In the genomic region with DNA sequence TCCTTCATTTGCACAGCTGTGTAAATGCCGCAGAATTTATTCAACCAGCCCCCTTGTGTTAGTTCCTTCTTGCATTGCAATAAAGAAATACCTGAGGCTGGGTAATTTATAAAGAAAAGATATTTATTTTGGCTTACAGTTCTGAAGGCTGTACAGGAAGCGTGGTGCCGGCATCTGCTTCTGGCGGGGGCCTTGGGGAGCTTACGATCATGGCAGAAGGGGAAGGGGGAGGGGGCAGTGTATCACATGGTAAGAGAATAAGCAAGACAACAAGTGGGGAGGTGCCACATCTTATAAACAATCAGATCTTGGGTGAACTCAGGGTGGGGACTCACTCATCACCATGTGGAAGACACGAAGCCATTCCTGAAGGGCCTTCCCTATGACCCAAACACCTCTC, we compare ENCODE assay signal across 22 cellular contexts.
"Had no signal": no experiment of that assay in that cellular context is flagged by ENCODE, and none has a peak within 500 bp of the region (broad histone marks: within the 10 kb centered on the region; RNA-seq: fewer than 3 reads in every experiment).

No MANE protein-coding gene starts in this region.

- H3K27ac ChIP-seq: coronary artery, esophagus muscularis mucosa, foreskin keratinocyte, gastroesophageal sphincter, hepatocyte, lower lobe of right lung had no signal

- H3K4me3 Mint-ChIP-seq: effector memory CD8-positive, alpha-beta T cell; immature natural killer cell; mesothelial cell of epicardium; naive B cell; naive thymus-derived CD8-positive, alpha-beta T cell had no signal

- H3K4me1 ChIP-seq: foreskin keratinocyte had no signal

- H3K36me3 Mint-ChIP-seq: immature natural killer cell; mesothelial cell of epicardium; naive B cell; naive thymus-derived CD8-positive, alpha-beta T cell had no signal

- ATAC-seq: effector memory CD8-positive, alpha-beta T cell; foreskin keratinocyte; gastroesophageal sphincter; left colon; left lobe of liver; left ventricle myocardium superior; lower lobe of right lung; mucosa of descending colon; naive thymus-derived CD8-positive, alpha-beta T cell had no signal

- DNase-seq: effector CD8-positive, alpha-beta T cell; effector memory CD8-positive, alpha-beta T cell; foreskin keratinocyte; heart left ventricle; hypothalamus; immature natural killer cell; islet precursor cell; kidney; kidney glomerular epithelial cell; left colon; left ventricle myocardium superior; lower lobe of right lung; mesenchymal stem cell; mucosa of descending colon; naive B cell; naive thymus-derived CD8-positive, alpha-beta T cell had no signal

- H3K79me2 ChIP-seq: hepatocyte had no signal

- H3K4me1 Mint-ChIP-seq: immature natural killer cell had no signal

- H3K9me3 ChIP-seq: esophagus muscularis mucosa, gastroesophageal sphincter, heart left ventricle, lower lobe of right lung, mucosa of descending colon had no signal

- H3K36me3 ChIP-seq: esophagus muscularis mucosa, gastroesophageal sphincter, heart left ventricle, lower lobe of right lung had no signal

- H2AFZ ChIP-seq: hepatocyte had no signal

- H3K4me2 ChIP-seq: hepatocyte had no signal

- H3K9me3 Mint-ChIP-seq: effector memory CD8-positive, alpha-beta T cell; immature natural killer cell; mesothelial cell of epicardium; naive thymus-derived CD8-positive, alpha-beta T cell had no signal

- H3K4me3 ChIP-seq: coronary artery, esophagus muscularis mucosa, gastroesophageal sphincter, heart left ventricle, hepatocyte, lower lobe of right lung, mucosa of descending colon had no signal

- H3K27me3 ChIP-seq: heart left ventricle, hepatocyte had no signal

- H3K27ac Mint-ChIP-seq: effector memory CD8-positive, alpha-beta T cell; immature natural killer cell; mesothelial cell of epicardium had no signal
